Comparison of ENCODE assay signal across 9 cellular contexts in the genomic region with DNA sequence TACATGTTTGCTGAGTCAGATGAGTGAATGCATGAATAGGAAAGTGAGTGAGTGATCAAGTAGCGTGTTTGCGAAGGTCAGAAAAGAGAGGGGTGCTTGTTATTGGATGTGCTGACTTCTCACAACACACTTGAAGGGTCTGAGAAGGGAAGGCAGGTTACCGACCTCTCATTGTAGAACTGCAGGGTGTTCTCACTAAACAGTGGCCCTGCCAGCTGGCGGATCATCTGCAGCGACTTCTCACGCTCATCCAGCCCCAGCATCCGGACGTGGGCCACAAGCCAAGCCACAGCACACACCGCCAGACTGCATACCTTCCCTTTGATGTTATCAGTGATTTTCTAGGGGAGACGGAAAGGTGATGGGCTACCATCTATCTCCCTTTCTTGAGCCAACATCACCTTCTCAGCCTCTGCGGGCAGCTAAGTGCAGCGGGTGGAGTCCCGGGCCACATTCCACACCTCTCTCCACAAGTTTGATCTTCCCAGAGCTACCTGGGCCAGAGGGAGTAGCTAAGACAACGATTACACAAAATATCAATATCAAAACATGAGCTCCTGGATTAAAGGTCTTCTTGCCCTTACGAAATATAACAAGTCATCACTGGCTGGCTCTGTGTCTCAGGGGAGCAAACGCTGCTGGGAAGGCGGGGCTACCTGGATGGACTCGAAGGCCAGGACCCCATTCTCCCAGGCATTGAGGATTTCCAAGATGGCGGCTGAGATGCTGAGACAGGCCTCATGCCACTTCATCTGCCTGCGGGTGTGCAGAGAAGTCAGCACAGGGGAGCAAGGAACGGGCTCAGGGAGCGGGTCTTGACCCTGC. TPM values are rescaled to one million over a fixed set of nuclear protein-coding genes. Genes with fewer than 3 reads are reported as not detected.
DNase-seq lines count a peak whose midpoint lies in the region; ATAC-seq, FAIRE-seq and TF ChIP-seq lines count a peak whose summit lies in the region.
"Had no signal": no experiment of that assay in that cellular context is flagged by ENCODE, and none has a peak within 500 bp of the region (broad histone marks: within the 10 kb centered on the region; RNA-seq: fewer than 3 reads in every experiment).

No MANE protein-coding gene starts in this region.

- POLR2A ChIA-PET in CD8-positive, alpha-beta memory T cell (lab: Charles Lee) = interaction anchor here (1.4 kb wide), 1 partner anchor 9 kb away, joined by 3 read pairs; no protein-coding TSS in a partner anchor

- peak in 3 of 5 donors; percentile 12 to 45 (median 14) for DNase-seq in CD8-positive, alpha-beta memory T cell
- DNase-seq in NCI-H2196 (lab: John Stamatoyannopoulos, UW; ENCODE audit: unreplicated experiment) = peak; percentile 51
- DNase-seq in activated T-helper 2 cell treated with anti-CD3 and anti-CD28 coated beads, Interferon-gamma antibody, Interleukin-2, Interleukin-4, amounts not matched to agents 10 μg/mL and 5 μg/mL and 100 μg/mL, durations not matched to agents 14 hours and 24 hours and 36 hours (ENCODE audit: low spot score) = peak; percentile 18
- peak; percentile 72 for DNase-seq in keratinocyte (ENCODE audit: low read depth, low spot score)
- DNase-seq in SJCRH30 = no peak
- no peak for DNase-seq in NCI-H128 (lab: John Stamatoyannopoulos, UW; ENCODE audit: unreplicated experiment)

- no peaks in the 10 kb centered on the region for H3K27me3 ChIP-seq in CD8-positive, alpha-beta memory T cell (ENCODE audit: insufficient read depth, low read length, poor library complexity, severe bottlenecking)
- no peaks in the 10 kb centered on the region for H3K27me3 ChIP-seq in keratinocyte (ENCODE audit: control insufficient read depth, extremely low read depth, insufficient read depth, low read length)
- H3K27me3 ChIP-seq in SJCRH30 = no peaks in the 10 kb centered on the region

- H3K36me3 Mint-ChIP-seq in CD8-positive, alpha-beta memory T cell = peaks cover 4 to 79% (median 15%) of the 10 kb centered on the region in 3 donors
- peaks cover 59% of the 10 kb centered on the region for H3K36me3 Mint-ChIP-seq in activated T-helper 2 cell treated with anti-CD3 and anti-CD28 coated beads, Interferon-gamma antibody, Interleukin-2, Interleukin-4, amounts not matched to agents 10 μg/mL and 5 μg/mL and 100 μg/mL, durations not matched to agents 14 hours and 24 hours and 36 hours (ENCODE audit: low read depth)

- dilution Hi-C loops in keratinocyte (cut with MboI; ENCODE audit: extremely low pct_ligation_motif_present, low sequenced_read_pairs) = no loop called here

- intact Hi-C loops in activated T-helper 2 cell treated with anti-CD3 and anti-CD28 coated beads, Interferon-gamma antibody, Interleukin-2, Interleukin-4, amounts not matched to agents 10 μg/mL and 5 μg/mL and 100 μg/mL, durations not matched to agents 14 hours and 24 hours and 36 hours (cut with micrococcal nuclease) = loop anchor here (2.0 kb wide), 1 partner anchor 43 kb away; no protein-coding TSS in a partner anchor

- H3K4me1 Mint-ChIP-seq in CD8-positive, alpha-beta memory T cell = peaks cover 20 to 22% (median 21%) of the 10 kb centered on the region in 3 donors
- peaks cover 15% of the 10 kb centered on the region for H3K4me1 Mint-ChIP-seq in activated T-helper 2 cell treated with anti-CD3 and anti-CD28 coated beads, Interferon-gamma antibody, Interleukin-2, Interleukin-4, amounts not matched to agents 10 μg/mL and 5 μg/mL and 100 μg/mL, durations not matched to agents 14 hours and 24 hours and 36 hours (ENCODE audit: low read depth)

- H3K36me3 ChIP-seq in CD8-positive, alpha-beta memory T cell (ENCODE audit: insufficient read depth, low read length) = peaks cover 30% of the 10 kb centered on the region
- H3K36me3 ChIP-seq in keratinocyte (ENCODE audit: control insufficient read depth in 2 of 2, extremely low read depth in 1 of 2, insufficient read depth in 2 of 2, low read length in 2 of 2) (peaks cover 15 to 52% of the 10 kb centered on the region in 2 experiments), SJCRH30 (peaks cover 25% of the 10 kb centered on the region)

- H3K9me3 Mint-ChIP-seq in CD8-positive, alpha-beta memory T cell = no peaks in the 10 kb centered on the region
- H3K9me3 Mint-ChIP-seq in activated T-helper 2 cell treated with anti-CD3 and anti-CD28 coated beads, Interferon-gamma antibody, Interleukin-2, Interleukin-4, amounts not matched to agents 10 μg/mL and 5 μg/mL and 100 μg/mL, durations not matched to agents 14 hours and 24 hours and 36 hours = no peaks in the 10 kb centered on the region

- peak overlapping the region in 6 of 8 donors; percentile 15 to 83 (median 59) for H3K27ac Mint-ChIP-seq in CD8-positive, alpha-beta memory T cell
- peak overlapping the region; percentile 5 for H3K27ac Mint-ChIP-seq in activated T-helper 2 cell treated with anti-CD3 and anti-CD28 coated beads, Interferon-gamma antibody, Interleukin-2, Interleukin-4, amounts not matched to agents 10 μg/mL and 5 μg/mL and 100 μg/mL, durations not matched to agents 14 hours and 24 hours and 36 hours

- H3K9me3 ChIP-seq in CD8-positive, alpha-beta memory T cell (ENCODE audit: low read length) = no peaks in the 10 kb centered on the region
- H3K9me3 ChIP-seq in keratinocyte (ENCODE audit: control insufficient read depth, low read depth, low read length) (no peaks in the 10 kb centered on the region), SJCRH30 (replicated peaks) (no peaks in the 10 kb centered on the region)

- no peaks in the 10 kb centered on the region for H3K27me3 Mint-ChIP-seq in CD8-positive, alpha-beta memory T cell
- H3K27me3 Mint-ChIP-seq in activated T-helper 2 cell treated with anti-CD3 and anti-CD28 coated beads, Interferon-gamma antibody, Interleukin-2, Interleukin-4, amounts not matched to agents 10 μg/mL and 5 μg/mL and 100 μg/mL, durations not matched to agents 14 hours and 24 hours and 36 hours (ENCODE audit: low read depth) = no peaks in the 10 kb centered on the region

- ATAC-seq in HG03039 (IDR thresholded peaks at IDR 0.05; ENCODE audit: unreplicated experiment) (no peak), GM18502 (IDR thresholded peaks at IDR 0.05; ENCODE audit: poor library complexity, unreplicated experiment) (no peak)

- H4K20me1 ChIP-seq in keratinocyte (ENCODE audit: control insufficient read depth, extremely low read depth, insufficient read depth, low read length) = no peaks in the 10 kb centered on the region

- CTCF ChIA-PET in CD8-positive, alpha-beta memory T cell (lab: Charles Lee) = interaction anchor here (0.7 to 5.1 kb wide), 23 partner anchors 8 to 478 kb away, joined by 3 to 63 read pairs (median 3); a partner anchor contains a TSS

- peak overlapping the region; percentile 38 for H3K9ac ChIP-seq in keratinocyte (ENCODE audit: control insufficient read depth, extremely low read depth, insufficient read depth, low read length)

- H3K27ac ChIP-seq in CD8-positive, alpha-beta memory T cell (ENCODE audit: low read depth, low read length) = no peak overlapping the region
- peak overlapping the region; percentile 74 for H3K27ac ChIP-seq in keratinocyte (ENCODE audit: control insufficient read depth, insufficient read depth, low read length)
- no peak overlapping the region for H3K27ac ChIP-seq in SJCRH30

- peaks cover 19% of the 10 kb centered on the region for H3K4me1 ChIP-seq in CD8-positive, alpha-beta memory T cell (ENCODE audit: insufficient read depth, low read length)
- peaks cover 63% of the 10 kb centered on the region for H3K4me1 ChIP-seq in keratinocyte (ENCODE audit: control insufficient read depth, extremely low read depth, insufficient read depth, low read length)
- peaks cover 14% of the 10 kb centered on the region; the same call in 1 of the 2 replicates for H3K4me1 ChIP-seq in SJCRH30

- FAIRE-seq in keratinocyte (lab: Jason Lieb, UNC) = peak; percentile 90

- peak overlapping the region in 4 of 7 donors; percentile 1 to 52 (median 22) for H3K4me3 Mint-ChIP-seq in CD8-positive, alpha-beta memory T cell
- no peak overlapping the region for H3K4me3 Mint-ChIP-seq in activated T-helper 2 cell treated with anti-CD3 and anti-CD28 coated beads, Interferon-gamma antibody, Interleukin-2, Interleukin-4, amounts not matched to agents 10 μg/mL and 5 μg/mL and 100 μg/mL, durations not matched to agents 14 hours and 24 hours and 36 hours (ENCODE audit: low read depth)

- peaks cover 2% of the 10 kb centered on the region for H3K9me1 ChIP-seq in keratinocyte (ENCODE audit: control insufficient read depth, extremely low read depth, insufficient read depth, low read length)

- H3K4me2 ChIP-seq in keratinocyte (ENCODE audit: control insufficient read depth, extremely low read depth, insufficient read depth, low read depth, low read length) = peak overlapping the region; percentile 58

- no peak overlapping the region for H3K4me3 ChIP-seq in CD8-positive, alpha-beta memory T cell (ENCODE audit: low read length)
- peak overlapping the region in 1 of 3 experiments; percentile 11 for H3K4me3 ChIP-seq in keratinocyte (ENCODE audit: control insufficient read depth in 2 of 3, extremely low read depth in 1 of 3, insufficient read depth in 2 of 3, low read depth in 1 of 3, low read length in 3 of 3)
- no peak overlapping the region for H3K4me3 ChIP-seq in SJCRH30

- peak overlapping the region; percentile 39 for H2AFZ ChIP-seq in keratinocyte (ENCODE audit: control insufficient read depth, low read length)

- H3K79me2 ChIP-seq in keratinocyte (ENCODE audit: control insufficient read depth, insufficient read depth, low read length) = no peaks in the 10 kb centered on the region

- TF ChIP-seq CTCF in keratinocyte (optimal IDR thresholded peaks at IDR 0.05 in 1 of 3, IDR thresholded peaks at IDR 0.05 in 1 of 3, conservative IDR thresholded peaks at IDR 0.05 in 1 of 3; ENCODE audit: extremely low read depth in 1 of 3, insufficient read depth in 2 of 3, low read length in 3 of 3) = no peak

RNA-seq across cellular contexts. Expression of a gene that starts 11.0 kb away (rescaled TPM):
- total RNA-seq in CD8-positive, alpha-beta memory T cell = not detected
- polyA plus RNA-seq in CD8-positive, alpha-beta memory T cell = not detected
- total RNA-seq in activated T-helper 2 cell treated with anti-CD3 and anti-CD28 coated beads, Interferon-gamma antibody, Interleukin-2, Interleukin-4, amounts not matched to agents 10 μg/mL and 5 μg/mL and 100 μg/mL, durations not matched to agents 14 hours and 24 hours and 36 hours = not detected in 2 replicates
- 0.19 to 0.84 TPM (median 0.76 TPM) in 3 replicates for polyA plus RNA-seq in keratinocyte
- polyA plus RNA-seq in keratinocyte (2011; ENCODE audit: low read depth) = not detected
- polyA plus RNA-seq in keratinocyte (2011; cell fraction: cytosol; rRNA removed) = 0.26 and 0.30 TPM in 2 replicates
- polyA plus RNA-seq in keratinocyte (2011; cell fraction: nucleus; rRNA removed) = 0.43 and 0.45 TPM in 2 replicates
- 0.66 TPM in 1 of 2 replicates, not detected in the other for polyA plus RNA-seq in keratinocyte (2012; ENCODE audit: low replicate concordance)
- 0.19 to 0.72 TPM (median 0.40 TPM) in 3 replicates for polyA minus RNA-seq in keratinocyte
- not detected for polyA minus RNA-seq in keratinocyte (2011; cell fraction: cytosol; rRNA and poly(A)+ RNA removed)
- polyA minus RNA-seq in keratinocyte (2011; cell fraction: nucleus; rRNA and poly(A)+ RNA removed) = 0.53 TPM in 1 of 2 replicates, not detected in the other
- 0.55 and 1.4 TPM in 2 replicates for total RNA-seq in SJCRH30 (2014; rRNA removed; shearing (Covaris generic))
- polyA plus RNA-seq: neural cell had no signal

RNA-seq across cellular contexts. Expression of a gene that starts 28.0 kb away (rescaled TPM):
- 100 to 1,000 TPM; 118 to 121 TPM for total RNA-seq in CD8-positive, alpha-beta memory T cell
- 51.2 TPM for polyA plus RNA-seq in CD8-positive, alpha-beta memory T cell
- 110 and 116 TPM in 2 replicates for total RNA-seq in activated T-helper 2 cell treated with anti-CD3 and anti-CD28 coated beads, Interferon-gamma antibody, Interleukin-2, Interleukin-4, amounts not matched to agents 10 μg/mL and 5 μg/mL and 100 μg/mL, durations not matched to agents 14 hours and 24 hours and 36 hours
- 45.3 to 77.3 TPM (median 47.2 TPM) in 3 replicates for polyA plus RNA-seq in keratinocyte
- polyA plus RNA-seq in keratinocyte (2011; ENCODE audit: low read depth) = 20.0 TPM
- polyA plus RNA-seq in keratinocyte (2011; cell fraction: cytosol; rRNA removed) = 54.1 and 62.2 TPM in 2 replicates
- polyA plus RNA-seq in keratinocyte (2011; cell fraction: nucleus; rRNA removed) = 134 and 168 TPM in 2 replicates
- polyA plus RNA-seq in keratinocyte (2012; ENCODE audit: low replicate concordance) = 30.8 and 51.5 TPM in 2 replicates
- 82.2 to 244 TPM (median 85.5 TPM) in 3 replicates for polyA minus RNA-seq in keratinocyte
- polyA minus RNA-seq in keratinocyte (2011; cell fraction: cytosol; rRNA and poly(A)+ RNA removed) = 97.8 TPM
- 89.3 and 107 TPM in 2 replicates for polyA minus RNA-seq in keratinocyte (2011; cell fraction: nucleus; rRNA and poly(A)+ RNA removed)
- total RNA-seq in SJCRH30 (2014; rRNA removed; shearing (Covaris generic)) = 41.8 and 55.0 TPM in 2 replicates

RNA-seq across cellular contexts. Expression of a gene that starts 36.6 kb away (rescaled TPM):
- total RNA-seq in CD8-positive, alpha-beta memory T cell = 10 to 100 TPM; 12.6 to 13.2 TPM
- polyA plus RNA-seq in CD8-positive, alpha-beta memory T cell = 17.0 TPM
- 4.9 and 5.6 TPM in 2 replicates for total RNA-seq in activated T-helper 2 cell treated with anti-CD3 and anti-CD28 coated beads, Interferon-gamma antibody, Interleukin-2, Interleukin-4, amounts not matched to agents 10 μg/mL and 5 μg/mL and 100 μg/mL, durations not matched to agents 14 hours and 24 hours and 36 hours
- 3.3 to 5.9 TPM (median 4.5 TPM) in 3 replicates for polyA plus RNA-seq in keratinocyte
- 2.3 TPM for polyA plus RNA-seq in keratinocyte (2011; ENCODE audit: low read depth)
- 2.5 and 4.4 TPM in 2 replicates for polyA plus RNA-seq in keratinocyte (2011; cell fraction: cytosol; rRNA removed)
- polyA plus RNA-seq in keratinocyte (2011; cell fraction: nucleus; rRNA removed) = 5.2 and 5.8 TPM in 2 replicates
- 4.9 and 8.4 TPM in 2 replicates for polyA plus RNA-seq in keratinocyte (2012; ENCODE audit: low replicate concordance)
- polyA minus RNA-seq in keratinocyte = 4.8 to 14.7 TPM (median 4.9 TPM) in 3 replicates
- polyA minus RNA-seq in keratinocyte (2011; cell fraction: cytosol; rRNA and poly(A)+ RNA removed) = 5.6 TPM
- 2.4 and 3.2 TPM in 2 replicates for polyA minus RNA-seq in keratinocyte (2011; cell fraction: nucleus; rRNA and poly(A)+ RNA removed)
- 13.3 and 14.4 TPM in 2 replicates for total RNA-seq in SJCRH30 (2014; rRNA removed; shearing (Covaris generic))

RNA-seq across cellular contexts. Expression of a gene that starts 45.6 kb away (rescaled TPM):
- 100 to 1,000 TPM; 185 to 186 TPM for total RNA-seq in CD8-positive, alpha-beta memory T cell
- polyA plus RNA-seq in CD8-positive, alpha-beta memory T cell = 51.1 TPM
- 193 and 196 TPM in 2 replicates for total RNA-seq in activated T-helper 2 cell treated with anti-CD3 and anti-CD28 coated beads, Interferon-gamma antibody, Interleukin-2, Interleukin-4, amounts not matched to agents 10 μg/mL and 5 μg/mL and 100 μg/mL, durations not matched to agents 14 hours and 24 hours and 36 hours
- 97.1 to 169 TPM (median 108 TPM) in 3 replicates for polyA plus RNA-seq in keratinocyte
- 105 TPM for polyA plus RNA-seq in keratinocyte (2011; ENCODE audit: low read depth)
- polyA plus RNA-seq in keratinocyte (2011; cell fraction: cytosol; rRNA removed) = 108 and 128 TPM in 2 replicates
- polyA plus RNA-seq in keratinocyte (2011; cell fraction: nucleus; rRNA removed) = 162 and 174 TPM in 2 replicates
- polyA plus RNA-seq in keratinocyte (2012; ENCODE audit: low replicate concordance) = 129 and 159 TPM in 2 replicates
- polyA minus RNA-seq in keratinocyte = 114 to 244 TPM (median 137 TPM) in 3 replicates
- polyA minus RNA-seq in keratinocyte (2011; cell fraction: cytosol; rRNA and poly(A)+ RNA removed) = 90.9 TPM
- polyA minus RNA-seq in keratinocyte (2011; cell fraction: nucleus; rRNA and poly(A)+ RNA removed) = 61.0 and 68.6 TPM in 2 replicates
- 128 and 129 TPM in 2 replicates for total RNA-seq in SJCRH30 (2014; rRNA removed; shearing (Covaris generic))

Comparison
In these comparisons a context has a peak if more than half of its experiments do, and no peak if none do; other contexts are left out.
1. DNase-seq: peak in CD8-positive, alpha-beta memory T cell (3 of 5), NCI-H2196 (single experiment), activated T-helper 2 cell treated with anti-CD3 and anti-CD28 coated beads, Interferon-gamma antibody, Interleukin-2, Interleukin-4, amounts not matched to agents 10 μg/mL and 5 μg/mL and 100 μg/mL, durations not matched to agents 14 hours and 24 hours and 36 hours (single experiment) and keratinocyte (single experiment); none in SJCRH30 (0 of 2) and NCI-H128 (single experiment).